ENCODE assay signal across 8 cellular contexts in genomic region chr3:138173769-138174420, GRCh38. TPM values are rescaled to one million over a fixed set of nuclear protein-coding genes. Genes with fewer than 3 reads are reported as not detected.
DNase-seq lines count a peak whose midpoint lies in the region; ATAC-seq and TF ChIP-seq lines count a peak whose summit lies in the region.

No MANE protein-coding gene starts in this region.

- peak overlapping the region; percentile 75 for H3K9ac ChIP-seq in iPS-18a (ENCODE audit: low read length)

- H3K4me3 Mint-ChIP-seq in activated B cell treated with CpG ODN at 0.5 μM for 24 hours: peak overlapping the region; percentile 99

- no peaks in the 10 kb centered on the region for H3K9me3 Mint-ChIP-seq in activated B cell treated with CpG ODN at 0.5 μM for 24 hours

- DNase-seq in heart left ventricle (no peak), cardiac septum (ENCODE audit: low spot score) (no peak), activated B cell treated with CpG ODN at 0.5 μM for 24 hours (no peak), stomach (no peak), NCI-H2196 treated with DMSO at 0.1 percent for 48 hours (lab: John Stamatoyannopoulos, UW; ENCODE audit: unreplicated experiment) (no peak), GM13977 (ENCODE audit: low spot score) (no peak), NCI-H1436 treated with DMSO at 0.1 percent for 48 hours (lab: John Stamatoyannopoulos, UW) (no peak)

- in situ Hi-C loops in GM13977 (cut with MboI; ENCODE audit: low pct_unique_long_range_greater_than_20kb, low sequenced_read_pairs, unreplicated experiment): no loop called here

- no peak for TF ChIP-seq EP300 in stomach (IDR thresholded peaks at IDR 0.05)

- peak overlapping the region; percentile 98 for H3K27ac Mint-ChIP-seq in activated B cell treated with CpG ODN at 0.5 μM for 24 hours

- H3K36me3 Mint-ChIP-seq in activated B cell treated with CpG ODN at 0.5 μM for 24 hours (ENCODE audit: low read depth): peaks cover 34% of the 10 kb centered on the region

- H3K27me3 Mint-ChIP-seq in activated B cell treated with CpG ODN at 0.5 μM for 24 hours: no peaks in the 10 kb centered on the region

- intact Hi-C loops in heart left ventricle (cut with DNase I): loop anchor here in 1 of 10 donors (1.0 kb wide), 1 partner anchor 13 kb away; the partner anchor contains the start of gene ARMC8
- intact Hi-C loops in cardiac septum (cut with DNase I): loop anchor here (5.0 kb wide), 1 partner anchor 107 kb away; no protein-coding TSS in a partner anchor
- intact Hi-C loops in activated B cell treated with CpG ODN at 0.5 μM for 24 hours (cut with micrococcal nuclease): loop anchor here (1.0 to 5.0 kb wide), 3 partner anchors 13 to 1982 kb away; partner anchors contain the start of genes ARMC8 and CEP70
- intact Hi-C loops in stomach (cut with DNase I; ENCODE audit: low total_unique reads): no loop called here

- TF ChIP-seq CTCF in heart left ventricle (IDR thresholded peaks at IDR 0.05): no peak
- TF ChIP-seq CTCF in activated B cell treated with CpG ODN at 0.5 μM for 24 hours (IDR thresholded peaks at IDR 0.05): no peak
- TF ChIP-seq CTCF in stomach (IDR thresholded peaks at IDR 0.05): no peak
- TF ChIP-seq CTCF in GM13977 (IDR thresholded peaks at IDR 0.05; ENCODE audit: extremely low read depth, insufficient read depth, missing control alignments): no peak

- POLR2A ChIA-PET in activated B cell treated with CpG ODN at 0.5 μM for 24 hours (lab: Charles Lee): interaction anchor here (0.6 to 2.6 kb wide), 3 partner anchors 13 to 1978 kb away, joined by 3 to 42 read pairs (median 5); partner anchors contain the start of genes ARMC8 and MSL2

- peak overlapping the region; percentile 54 to 99 (median 88) for H3K4me3 ChIP-seq in heart left ventricle
- peak overlapping the region; percentile 71 for H3K4me3 ChIP-seq in iPS-18a (ENCODE audit: low read length)
- peak overlapping the region; percentile 79 to 90 (median 86) for H3K4me3 ChIP-seq in stomach

- H3K27ac ChIP-seq in heart left ventricle (peak overlapping the region in 11 of 12 donors; percentile 68 to 90 (median 83)), iPS-18a (ENCODE audit: low read length) (no peak overlapping the region), stomach (peak overlapping the region in 4 of 5 donors; percentile 81 to 91 (median 87))

- ATAC-seq in heart left ventricle (peak in 1 of 4 donors; percentile 6), activated B cell treated with CpG ODN at 0.5 μM for 24 hours (ENCODE audit: low read depth) (no peak)

- H3K4me1 ChIP-seq in heart left ventricle (peaks cover 0 to 33% (median 18%) of the 10 kb centered on the region in 12 donors), iPS-18a (ENCODE audit: control insufficient read depth, low read depth, low read length) (no peaks in the 10 kb centered on the region), stomach (peaks cover 13 to 39% (median 27%) of the 10 kb centered on the region in 4 donors)

- WGBS in heart left ventricle, 4 donors: 71 to 74% (median 72%) methylated on average over 13 of the region's 13 CpGs
- 25 to 49% (median 31%) methylated on average over 13 of the region's 13 CpGs for WGBS in stomach, 5 donors

- CTCF ChIA-PET in activated B cell treated with CpG ODN at 0.5 μM for 24 hours (lab: Charles Lee): interaction anchor here (1.3 to 1.6 kb wide), 2 partner anchors 13 to 743 kb away, joined by 3 to 6 read pairs; partner anchors contain the start of gene ARMC8

- H3K9me3 ChIP-seq in heart left ventricle (no peaks in the 10 kb centered on the region), iPS-18a (ENCODE audit: control insufficient read depth, low read depth, low read length) (no peaks in the 10 kb centered on the region), stomach (no peaks in the 10 kb centered on the region)

- H3K4me1 Mint-ChIP-seq in activated B cell treated with CpG ODN at 0.5 μM for 24 hours: peaks cover 29% of the 10 kb centered on the region

- TF ChIP-seq POLR2A in heart left ventricle (IDR thresholded peaks at IDR 0.05): no peak
- TF ChIP-seq POLR2A in stomach (IDR thresholded peaks at IDR 0.05): no peak

- no peaks in the 10 kb centered on the region for H3K27me3 ChIP-seq in heart left ventricle
- H3K27me3 ChIP-seq in iPS-18a (ENCODE audit: control insufficient read depth, insufficient read depth, low read length): no peaks in the 10 kb centered on the region
- H3K27me3 ChIP-seq in stomach: no peaks in the 10 kb centered on the region

- H3K36me3 ChIP-seq in heart left ventricle (peaks cover 0 to 41% (median 33%) of the 10 kb centered on the region in 9 donors), iPS-18a (ENCODE audit: control insufficient read depth, low read depth, low read length) (peaks cover 30% of the 10 kb centered on the region), stomach (peaks cover 0 to 35% (median 28%) of the 10 kb centered on the region in 4 donors)

RNA-seq across cellular contexts. Expression of gene DBR1, which starts 0.8 kb away (rescaled TPM):
- total RNA-seq in heart left ventricle (10 to 100 TPM in 1 of 9 donors, 1 to 10 TPM in 8; 6.2 to 11.0 (median 7.9) TPM), cardiac septum (7.4 TPM), activated B cell treated with CpG ODN at 0.5 μM for 24 hours (19.6 and 19.9 TPM in 2 replicates), stomach (10 to 100 TPM in 4 of 5 donors, 1 to 10 TPM in 1; 4.7 to 50.9 (median 14.8) TPM)
- polyA plus RNA-seq in heart left ventricle (1 to 10 TPM; 3.2 to 8.1 TPM), stomach (1 to 10 TPM; 7.7 to 8.1 (median 7.8) TPM)

RNA-seq across cellular contexts. Expression of gene ARMC8, which starts 13.2 kb away (rescaled TPM):
- total RNA-seq in heart left ventricle (10 to 100 TPM; 26.9 to 42.9 (median 33.3) TPM), cardiac septum (34.2 TPM), activated B cell treated with CpG ODN at 0.5 μM for 24 hours (69.2 and 82.3 TPM in 2 replicates), stomach (100 to 1,000 TPM in 1 of 5 donors, 10 to 100 TPM in 4; 24.3 to 125 (median 57.2) TPM)
- polyA plus RNA-seq in heart left ventricle (10 to 100 TPM; 10.1 to 40.6 TPM), stomach (10 to 100 TPM; 11.7 to 16.6 (median 15.9) TPM)

RNA-seq across cellular contexts. Expression of gene A4GNT, which starts 41.7 kb away (rescaled TPM):
- total RNA-seq in heart left ventricle: not detected
- polyA plus RNA-seq in heart left ventricle: not detected
- not detected for total RNA-seq in cardiac septum
- not detected in 2 replicates for total RNA-seq in activated B cell treated with CpG ODN at 0.5 μM for 24 hours
- 10 to 100 TPM in 3 of 5 donors, 1 to 10 TPM in 1, not detected in 1; 5.4 to 19.8 (median 15.7) TPM for total RNA-seq in stomach
- polyA plus RNA-seq in stomach: 1 to 10 TPM in 1 of 3 donors, under 1 TPM in 2; 0.62 to 7.2 (median 0.76) TPM

RNA-seq across cellular contexts. Expression of gene DZIP1L, which starts 58.5 kb away (rescaled TPM):
- total RNA-seq in heart left ventricle: 1 to 10 TPM; 1.6 to 7.6 (median 4.0) TPM
- 1 to 10 TPM; 3.1 TPM for polyA plus RNA-seq in heart left ventricle
- total RNA-seq in cardiac septum: 7.2 TPM
- total RNA-seq in activated B cell treated with CpG ODN at 0.5 μM for 24 hours: not detected in 2 replicates
- 10 to 100 TPM in 3 of 5 donors, 1 to 10 TPM in 1, under 1 TPM in 1; 0.29 to 41.9 (median 16.1) TPM for total RNA-seq in stomach
- polyA plus RNA-seq in stomach: 1 to 10 TPM in 2 of 3 donors, under 1 TPM in 1; 0.61 to 3.1 (median 2.7) TPM
